21 cellular contexts compared by ENCODE assay signal in the genomic region with DNA sequence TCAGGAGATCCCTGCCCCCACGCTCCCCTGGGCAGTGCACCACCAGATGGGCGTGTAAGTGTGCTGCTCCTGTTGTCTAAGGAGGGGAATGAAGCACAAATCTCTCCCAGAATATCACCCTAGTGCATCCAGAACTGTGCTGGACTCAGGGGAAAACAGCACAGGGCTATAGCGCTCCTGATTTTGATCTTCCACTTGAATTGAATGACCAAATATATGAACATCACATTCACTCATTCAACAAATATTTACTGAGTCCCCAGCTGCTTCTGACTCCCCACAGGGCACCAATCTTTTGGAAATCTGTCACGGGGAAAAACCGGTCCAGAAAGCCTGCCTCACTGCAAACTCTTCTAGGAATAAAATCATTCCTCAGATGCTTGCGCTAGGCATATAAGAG. TPM values are rescaled to one million over a fixed set of nuclear protein-coding genes. Genes with fewer than 3 reads are reported as not detected.
DNase-seq lines count a peak whose midpoint lies in the region; ATAC-seq, FAIRE-seq and TF ChIP-seq lines count a peak whose summit lies in the region.
"Had no signal": no experiment of that assay in that cellular context is flagged by ENCODE, and none has a peak within 500 bp of the region (broad histone marks: within the 10 kb centered on the region; RNA-seq: fewer than 3 reads in every experiment).

No MANE protein-coding gene starts in this region.

- no peak for TF ChIP-seq EP300 in upper lobe of left lung (IDR thresholded peaks at IDR 0.05)

- no peak for FAIRE-seq in D721Med (lab: Jason Lieb, UNC)
- FAIRE-seq: HTR-8/SVneo had no signal

- H3K36me3 ChIP-seq in WERI-Rb-1, result no peaks in the 10 kb centered on the region
- no peaks in the 10 kb centered on the region for H3K36me3 ChIP-seq in upper lobe of left lung

- H3K9me3 ChIP-seq in WERI-Rb-1 (ENCODE audit: severe bottlenecking) (no peaks in the 10 kb centered on the region), upper lobe of left lung (no peaks in the 10 kb centered on the region)

- TF ChIP-seq CTCF in D721Med (IDR thresholded peaks at IDR 0.05; ENCODE audit: insufficient read depth, missing control alignments) (no peak), WERI-Rb-1 (IDR thresholded peaks at IDR 0.05; ENCODE audit: low read depth, low read length) (no peak), upper lobe of left lung (IDR thresholded peaks at IDR 0.05) (no peak)

- H3K4me3 ChIP-seq in WERI-Rb-1 (ENCODE audit: low read depth, low read length), result no peak overlapping the region
- no peak overlapping the region for H3K4me3 ChIP-seq in upper lobe of left lung
- H3K4me3 ChIP-seq: GM23338 had no signal

- whole genome bisulfite sequencing in upper lobe of left lung, 2 donors, result 68 to 70% methylated on average over 6 of the region's 6 CpGs

- DNase-seq in NCI-H1417 (lab: John Stamatoyannopoulos, UW), result peak in 2 of 3 experiments; percentile 29 to 56
- no peak for DNase-seq in NCI-H1417 treated with DMSO at 0.1 percent for 48 hours (lab: John Stamatoyannopoulos, UW)
- DNase-seq in D721Med (ENCODE audit: insufficient read length, low spot score), result peak; percentile 21
- peak; percentile 76 for DNase-seq in NCI-H446 treated with DMSO at 0.1 percent for 48 hours (lab: John Stamatoyannopoulos, UW)
- peak; percentile 66 for DNase-seq in WERI-Rb-1
- DNase-seq in GF-D8 (lab: John Stamatoyannopoulos, UW), result no peak
- DNase-seq in activated CD4-positive, alpha-beta T cell treated with anti-CD3 and anti-CD28 coated beads for 4 hours, result no peak
- no peak for DNase-seq in upper lobe of left lung
- DNase-seq: Calu3; CD8-positive, alpha-beta memory T cell; DMS79 treated with DMSO at 0.1 percent for 48 hours; KG1; NCI-H1092 treated with DMSO at 0.1 percent for 48 hours; NCI-H2029 treated with DMSO at 0.1 percent for 48 hours; NCI-H526; OCI-M1; Right ventricle myocardium superior had no signal

- H3K27ac ChIP-seq in WERI-Rb-1 (peak overlapping the region; percentile 79), upper lobe of left lung (no peak overlapping the region)
- H3K27ac ChIP-seq: C4-2B had no signal

- no peak for ATAC-seq in upper lobe of left lung (ENCODE audit: low FRiP score in 2 of 2)
- ATAC-seq: GM23338 had no signal

- H3K4me1 ChIP-seq in upper lobe of left lung, result peaks cover 0 to 7% (median 3%) of the 10 kb centered on the region in 4 donors

- H3K27me3 ChIP-seq in WERI-Rb-1 (ENCODE audit: insufficient read depth, low read depth, severe bottlenecking) (no peaks in the 10 kb centered on the region), upper lobe of left lung (peaks cover 0 to 17% (median 5%) of the 10 kb centered on the region in 4 donors)

- no peak for TF ChIP-seq POLR2A in upper lobe of left lung (IDR thresholded peaks at IDR 0.05)

RNA-seq across cellular contexts. Expression of a gene that starts 2.4 kb away (rescaled TPM):
- total RNA-seq in upper lobe of left lung, result not detected
- total RNA-seq: A172; CD8-positive, alpha-beta memory T cell had no signal

RNA-seq across cellular contexts. Expression of a gene that starts 14.1 kb away (rescaled TPM):
- 100 to 1,000 TPM in 1 of 6 donors, 10 to 100 TPM in 5; 40.6 to 158 (median 65.0) TPM for total RNA-seq in upper lobe of left lung

RNA-seq across cellular contexts. Expression of a gene that starts 16.2 kb away (rescaled TPM):
- total RNA-seq in upper lobe of left lung, result 1 to 10 TPM in 1 of 6 donors, not detected in 5; 1.0 TPM
- total RNA-seq: A172, GM23338 had no signal

RNA-seq across cellular contexts. Expression of a gene that starts 44.3 kb away (rescaled TPM):
- 100 to 1,000 TPM in 5 of 6 donors, 10 to 100 TPM in 1; 82.8 to 155 (median 130) TPM for total RNA-seq in upper lobe of left lung

RNA-seq across cellular contexts. Expression of a gene that starts 47.0 kb away (rescaled TPM):
- total RNA-seq in upper lobe of left lung, result 100 to 1,000 TPM in 1 of 6 donors, 10 to 100 TPM in 5; 32.7 to 104 (median 64.8) TPM

Comparison
In these comparisons a context has a peak if more than half of its experiments do, and no peak if none do; other contexts are left out.
1. DNase-seq: peak in NCI-H1417 (2 of 3), D721Med (single experiment), NCI-H446 treated with DMSO at 0.1 percent for 48 hours (single experiment) and WERI-Rb-1 (single experiment); none in NCI-H1417 treated with DMSO at 0.1 percent for 48 hours (single experiment), GF-D8 (single experiment), activated CD4-positive, alpha-beta T cell treated with anti-CD3 and anti-CD28 coated beads for 4 hours (0 of 2) and upper lobe of left lung (0 of 2).